Comparison of ENCODE assay signal across 25 cellular contexts in genomic region chr1:84704872-84705426, GRCh38. TPM values are rescaled to one million over a fixed set of nuclear protein-coding genes. Genes with fewer than 3 reads are reported as not detected.
DNase-seq lines count a peak whose midpoint lies in the region; ATAC-seq, FAIRE-seq and TF ChIP-seq lines count a peak whose summit lies in the region.
"Had no signal": no experiment of that assay in that cellular context is flagged by ENCODE, and none has a peak within 500 bp of the region (broad histone marks: within the 10 kb centered on the region; RNA-seq: fewer than 3 reads in every experiment).

No MANE protein-coding gene starts in this region.

- WGBS in K562 (ENCODE audit: insufficient coverage, low coverage, missing lambda C conversion rate) = 34% methylated on average over 3 of the region's 3 CpGs

- H3K4me2 ChIP-seq in OCI-LY1 (ENCODE audit: low read length) = peak overlapping the region; percentile 38; the same call in 1 of the 2 replicates
- no peak overlapping the region for H3K4me2 ChIP-seq in K562 (ENCODE audit: insufficient read depth, low read length)

- DNase-seq in NOMO-1 treated with DMSO at 0.1 percent for 48 hours (lab: John Stamatoyannopoulos, UW; ENCODE audit: unreplicated experiment) (peak; percentile 62), NOMO-1 treated with dmso at 0.1 percent for 144 hours (lab: John Stamatoyannopoulos, UW; ENCODE audit: unreplicated experiment) (no peak), K562 (ENCODE audit: extremely low read depth in 1 of 4, low spot score in 3 of 4) (peak in 1 of 4 experiments; percentile 23), NCI-H1092 (lab: John Stamatoyannopoulos, UW) (no peak), lower lobe of right lung (no peak)
- DNase-seq in stimulated activated naive B cell treated with anti-CD40 and anti-IgM and Interleukin-4, amounts not matched to agents 10 μg/mL and 1 μg/mL and 100 μg/mL, for 72 hours = no peak
- no peak for DNase-seq in CD8-positive, alpha-beta memory T cell
- DNase-seq: activated CD4-positive, alpha-beta T cell treated with anti-CD3 and anti-CD28 coated beads for 48 hours; brain microvascular endothelial cell; Calu3; colonic mucosa; EL; natural killer cell; NCI-H187 treated with DMSO at 0.1 percent for 48 hours; NCI-H446; NK-92 treated with Interleukin-12 subunit alpha and Interleukin-12 subunit beta, amount 100 ng/mL, for 24 hours; Right ventricle myocardium superior; stimulated activated CD4-positive, alpha-beta T cell treated with anti-CD3 and anti-CD28 coated beads, Interleukin-1b, Interleukin-23, amount 100 ng/mL, for 48 hours had no signal

- no peak for TF ChIP-seq POLR2A in K562 (conservative IDR thresholded peaks at IDR 0.05)

- H3K27ac ChIP-seq in OCI-LY1 (ENCODE audit: low read depth, low read length, poor library complexity, severe bottlenecking) (peak overlapping the region; percentile 86), K562 (ENCODE audit: extremely low read depth, low read depth, low read length) (no peak overlapping the region), lower lobe of right lung (no peak overlapping the region)
- H3K27ac ChIP-seq in CD8-positive, alpha-beta memory T cell (ENCODE audit: low read depth, low read length) = no peak overlapping the region
- H3K27ac ChIP-seq: 22Rv1, brain microvascular endothelial cell, colonic mucosa, parathyroid adenoma had no signal

- no peaks in the 10 kb centered on the region for H3K9me2 ChIP-seq in OCI-LY1 (ENCODE audit: low read depth, low read length)

- ATAC-seq in K562 (peak; percentile 65), lower lobe of right lung (no peak)
- peak; percentile 79 to 84 for ATAC-seq in stimulated activated naive B cell treated with anti-CD40 and anti-IgM and Interleukin-4, amounts not matched to agents 10 μg/mL and 1 μg/mL and 100 μg/mL, for 72 hours (replicated peaks)
- ATAC-seq: natural killer cell had no signal

- CTCF ChIA-PET in K562 (lab: Yijun Ruan, JAX; ENCODE audit: low intra/inter-chr PET ratio) = no interaction called here
- CTCF ChIA-PET in CD8-positive, alpha-beta memory T cell (lab: Charles Lee) = interaction anchor here (1.3 kb wide), 1 partner anchor 67 kb away, joined by 4 read pairs; no protein-coding TSS in a partner anchor

- no peaks in the 10 kb centered on the region for H3K79me2 ChIP-seq in OCI-LY1 (ENCODE audit: insufficient read depth, low read length)
- no peaks in the 10 kb centered on the region for H3K79me2 ChIP-seq in K562 (ENCODE audit: control insufficient read depth, insufficient read depth, low read length)
- H3K79me2 ChIP-seq: parathyroid adenoma had no signal

- in situ Hi-C loops in K562 (cut with MboI) = no loop called here

- H3K4me1 ChIP-seq in OCI-LY1 (ENCODE audit: insufficient read depth, low read length, severe bottlenecking) (peaks cover 58% of the 10 kb centered on the region), K562 (replicated peaks in 1 of 2; ENCODE audit: control insufficient read depth in 2 of 2, insufficient read depth in 2 of 2, low read length in 2 of 2) (peaks cover 4 to 22% of the 10 kb centered on the region in 2 experiments; a peak in 3 of 5 replicates), lower lobe of right lung (no peaks in the 10 kb centered on the region)
- H3K4me1 ChIP-seq in CD8-positive, alpha-beta memory T cell (ENCODE audit: insufficient read depth, low read length) = peaks cover 5% of the 10 kb centered on the region
- H3K4me1 ChIP-seq: colonic mucosa, parathyroid adenoma had no signal

- no peaks in the 10 kb centered on the region for H3K27me3 ChIP-seq in OCI-LY1 (ENCODE audit: insufficient read depth, low read length)
- no peaks in the 10 kb centered on the region for H3K27me3 ChIP-seq in K562 (ENCODE audit: control insufficient read depth in 2 of 2, insufficient read depth in 2 of 2, low read length in 2 of 2)
- H3K27me3 ChIP-seq in CD8-positive, alpha-beta memory T cell (ENCODE audit: insufficient read depth, low read length, poor library complexity, severe bottlenecking) = no peaks in the 10 kb centered on the region
- H3K27me3 ChIP-seq in lower lobe of right lung (ENCODE audit: low read depth) = no peaks in the 10 kb centered on the region
- H3K27me3 ChIP-seq: colonic mucosa had no signal

- no peak overlapping the region for H3K27ac Mint-ChIP-seq in stimulated activated naive B cell treated with anti-CD40 and anti-IgM and Interleukin-4, amounts not matched to agents 10 μg/mL and 1 μg/mL and 100 μg/mL, for 72 hours
- no peak overlapping the region for H3K27ac Mint-ChIP-seq in CD8-positive, alpha-beta memory T cell
- H3K27ac Mint-ChIP-seq: natural killer cell; stimulated activated naive CD8-positive, alpha-beta T cell treated with anti-CD3 and anti-CD28 coated beads, Interleukin-15, Interleukin-2, amounts not matched to agents 100 ng/mL and 50 ng/mL, for 24 hours; T-helper 2 cell treated with Interferon-gamma antibody and Interleukin-4, amounts not matched to agents 5 μg/mL and 100 μg/mL, for 36 hours had no signal

- H3K9me1 ChIP-seq in K562 (ENCODE audit: control insufficient read depth, insufficient read depth, low read length) = no peaks in the 10 kb centered on the region

- H3K27me3 Mint-ChIP-seq in stimulated activated naive B cell treated with anti-CD40 and anti-IgM and Interleukin-4, amounts not matched to agents 10 μg/mL and 1 μg/mL and 100 μg/mL, for 72 hours = no peaks in the 10 kb centered on the region
- peaks cover 2 to 24% of the 10 kb centered on the region in 2 donors for H3K27me3 Mint-ChIP-seq in CD8-positive, alpha-beta memory T cell

- H4K20me1 ChIP-seq in OCI-LY1 (ENCODE audit: insufficient read depth, low read length) (no peaks in the 10 kb centered on the region), K562 (replicated peaks; ENCODE audit: control insufficient read depth, insufficient read depth, low read length) (no peaks in the 10 kb centered on the region)

- BruUV-seq in K562 (replicated peaks; lab: Mats Ljungman, UMichigan) = no TSS peak

- H3K36me3 ChIP-seq in OCI-LY1 (ENCODE audit: insufficient read depth, low read length) = no peaks in the 10 kb centered on the region
- H3K36me3 ChIP-seq in K562 (ENCODE audit: control insufficient read depth, insufficient read depth, low read length) = no peaks in the 10 kb centered on the region
- H3K36me3 ChIP-seq in CD8-positive, alpha-beta memory T cell (ENCODE audit: insufficient read depth, low read length) = no peaks in the 10 kb centered on the region
- no peaks in the 10 kb centered on the region for H3K36me3 ChIP-seq in lower lobe of right lung
- H3K36me3 ChIP-seq: brain microvascular endothelial cell, colonic mucosa had no signal

- peaks cover 4 to 6% of the 10 kb centered on the region in 2 donors for H3K4me1 Mint-ChIP-seq in stimulated activated naive B cell treated with anti-CD40 and anti-IgM and Interleukin-4, amounts not matched to agents 10 μg/mL and 1 μg/mL and 100 μg/mL, for 72 hours
- H3K4me1 Mint-ChIP-seq in CD8-positive, alpha-beta memory T cell = no peaks in the 10 kb centered on the region
- H3K4me1 Mint-ChIP-seq: natural killer cell had no signal

- no peak for TF ChIP-seq RAD21 in K562 (CRISPR knock-in tag; conservative IDR thresholded peaks at IDR 0.05 in 1 of 2, IDR thresholded peaks at IDR 0.05 in 1 of 2)

- no peaks in the 10 kb centered on the region for H3K36me3 Mint-ChIP-seq in stimulated activated naive B cell treated with anti-CD40 and anti-IgM and Interleukin-4, amounts not matched to agents 10 μg/mL and 1 μg/mL and 100 μg/mL, for 72 hours
- peaks cover 0 to 4% (median 0%) of the 10 kb centered on the region in 3 donors for H3K36me3 Mint-ChIP-seq in CD8-positive, alpha-beta memory T cell
- H3K36me3 Mint-ChIP-seq: natural killer cell had no signal

- H3K9me3 ChIP-seq in OCI-LY1 (ENCODE audit: low read length) = no peaks in the 10 kb centered on the region
- H3K9me3 ChIP-seq in K562 (replicated peaks; ENCODE audit: control insufficient read depth, insufficient read depth, low read depth, low read length) = no peaks in the 10 kb centered on the region
- H3K9me3 ChIP-seq in CD8-positive, alpha-beta memory T cell (ENCODE audit: low read length) = no peaks in the 10 kb centered on the region
- H3K9me3 ChIP-seq in lower lobe of right lung = no peaks in the 10 kb centered on the region
- H3K9me3 ChIP-seq: colonic mucosa had no signal

- FAIRE-seq in K562 (lab: Jason Lieb, UNC) = peak; percentile 80
- FAIRE-seq: endometrium, islet of Langerhans had no signal

- TF ChIP-seq EP300 in K562 (IDR thresholded peaks at IDR 0.05; ENCODE audit: low read length) = no peak

- TF ChIP-seq CTCF in OCI-LY1 (IDR thresholded peaks at IDR 0.05; ENCODE audit: low read length) = no peak
- no peak for TF ChIP-seq CTCF in K562 (IDR thresholded peaks at IDR 0.05 in 2 of 3, conservative IDR thresholded peaks at IDR 0.05 in 1 of 3; ENCODE audit: insufficient read depth in 2 of 3, low read depth in 1 of 3, low read length in 3 of 3)
- no peak for TF ChIP-seq CTCF in lower lobe of right lung (IDR thresholded peaks at IDR 0.05)

- peak overlapping the region; percentile 27; the same call in 1 of the 2 replicates for H3K9ac ChIP-seq in OCI-LY1 (ENCODE audit: low read length)
- H3K9ac ChIP-seq in K562 (ENCODE audit: insufficient read depth in 1 of 2, low read depth in 2 of 2, low read length in 2 of 2) = no peak overlapping the region
- H3K9ac ChIP-seq: parathyroid adenoma had no signal

- H3F3A ChIP-seq in OCI-LY1 (ENCODE audit: insufficient read depth, low read length) = 0 out of 2 replicates have a peak, but pooled peaks cover 4% of the 10 kb centered on the region

- no peaks in the 10 kb centered on the region for H3K9me3 Mint-ChIP-seq in stimulated activated naive B cell treated with anti-CD40 and anti-IgM and Interleukin-4, amounts not matched to agents 10 μg/mL and 1 μg/mL and 100 μg/mL, for 72 hours
- H3K9me3 Mint-ChIP-seq in CD8-positive, alpha-beta memory T cell = no peaks in the 10 kb centered on the region
- H3K9me3 Mint-ChIP-seq: natural killer cell; stimulated activated naive CD8-positive, alpha-beta T cell treated with anti-CD3 and anti-CD28 coated beads, Interleukin-15, Interleukin-2, amounts not matched to agents 100 ng/mL and 50 ng/mL, for 24 hours; T-helper 2 cell treated with Interferon-gamma antibody and Interleukin-4, amounts not matched to agents 5 μg/mL and 100 μg/mL, for 36 hours had no signal

- intact Hi-C loops in K562 (cut with micrococcal nuclease) (no loop called here), lower lobe of right lung (cut with DNase I) (no loop called here)

- no peak overlapping the region for H3K4me3 Mint-ChIP-seq in stimulated activated naive B cell treated with anti-CD40 and anti-IgM and Interleukin-4, amounts not matched to agents 10 μg/mL and 1 μg/mL and 100 μg/mL, for 72 hours
- no peak overlapping the region for H3K4me3 Mint-ChIP-seq in CD8-positive, alpha-beta memory T cell
- H3K4me3 Mint-ChIP-seq: natural killer cell; stimulated activated naive CD8-positive, alpha-beta T cell treated with anti-CD3 and anti-CD28 coated beads, Interleukin-15, Interleukin-2, amounts not matched to agents 100 ng/mL and 50 ng/mL, for 24 hours; T-helper 2 cell treated with Interferon-gamma antibody and Interleukin-4, amounts not matched to agents 5 μg/mL and 100 μg/mL, for 36 hours had no signal

- no peak overlapping the region for H3K4me3 ChIP-seq in OCI-LY1 (ENCODE audit: low read depth, low read length, poor library complexity, severe bottlenecking)
- H3K4me3 ChIP-seq in K562 = no peak overlapping the region
- no peak overlapping the region for H3K4me3 ChIP-seq in CD8-positive, alpha-beta memory T cell (ENCODE audit: low read length)
- H3K4me3 ChIP-seq in lower lobe of right lung = no peak overlapping the region
- H3K4me3 ChIP-seq: colonic mucosa had no signal

- H2AFZ ChIP-seq in OCI-LY1 (ENCODE audit: low read length) = no peak overlapping the region; the same call in 1 of the 2 replicates
- H2AFZ ChIP-seq in K562 (ENCODE audit: low read depth, low read length) = peak overlapping the region; percentile 53
- H2AFZ ChIP-seq: parathyroid adenoma had no signal

- POLR2A ChIA-PET in K562 (lab: Yijun Ruan, JAX) = interaction anchor here (0.6 to 2.1 kb wide), 4 partner anchors 9 to 19 kb away, joined by 3 to 7 read pairs (median 4); no protein-coding TSS in a partner anchor
- POLR2A ChIA-PET in CD8-positive, alpha-beta memory T cell (lab: Charles Lee) = no interaction called here

RNA-seq across cellular contexts. Expression of gene SSX2IP, which starts 14.7 kb away (rescaled TPM):
- total RNA-seq in K562 (2011; cell fraction: chromatin; rRNA removed; ENCODE audit: low replicate concordance) = 31.2 and 100 TPM in 2 replicates
- 12.0 and 17.5 TPM in 2 replicates for total RNA-seq in K562 (2011; cell fraction: nucleolus; rRNA removed)
- 39.2 and 64.7 TPM in 2 replicates for total RNA-seq in K562 (2011; cell fraction: nucleoplasm; rRNA removed)
- total RNA-seq in K562 (2014; rRNA removed) (42.0 and 53.7 TPM in 2 replicates), K562 (2014; rRNA removed; fragmentation: Illumina TruSeq; extraction: Trizol) (96.7 and 113 TPM in 2 replicates), K562 (2015; rRNA removed; fragmentation: Illumina TruSeq; extraction: Trizol) (69.7 and 73.9 TPM in 2 replicates), K562 (2021) (66.4 and 66.7 TPM in 2 replicates), lower lobe of right lung (5.8 TPM)
- polyA plus RNA-seq in K562 (2011; rRNA removed) (40.6 and 61.7 TPM in 2 replicates), K562 (2014; fragmentation: Illumina TruSeq; extraction: Trizol) (54.3 and 62.1 TPM in 2 replicates), K562 (2014; fragmentation: Nextera tagmentation; extraction: Ambion mirVana) (10 to 100 TPM; 20.6 to 25.8 TPM), K562 (2014; rRNA removed) (45.4 and 50.5 TPM in 2 replicates)
- polyA plus RNA-seq in K562 (2011; cell fraction: cytosol; rRNA removed) = 5.3 and 11.1 TPM in 2 replicates
- polyA plus RNA-seq in K562 (2011; cell fraction: nucleus; rRNA removed) = 19.1 and 29.0 TPM in 2 replicates
- polyA plus RNA-seq in K562 (2012) = 29.6 and 39.3 TPM in 2 replicates
- polyA minus RNA-seq in K562 (2011; rRNA and poly(A)+ RNA removed) = 65.0 and 84.1 TPM in 2 replicates
- polyA minus RNA-seq in K562 (2011; cell fraction: cytosol; rRNA and poly(A)+ RNA removed) = 24.6 and 25.9 TPM in 2 replicates
- 28.0 and 57.1 TPM in 2 replicates for polyA minus RNA-seq in K562 (2011; cell fraction: nucleus; rRNA and poly(A)+ RNA removed)
- total RNA-seq in CD8-positive, alpha-beta memory T cell = 10 to 100 TPM; 10.4 to 11.4 TPM
- 8.5 TPM for polyA plus RNA-seq in CD8-positive, alpha-beta memory T cell

Comparison
In these comparisons a context has a peak if more than half of its experiments do, and no peak if none do; other contexts are left out.
1. ATAC-seq: peak in K562 (single experiment) and stimulated activated naive B cell treated with anti-CD40 and anti-IgM and Interleukin-4, amounts not matched to agents 10 μg/mL and 1 μg/mL and 100 μg/mL, for 72 hours (2 of 2); none in lower lobe of right lung (0 of 2).